Comparison of ENCODE assay signal across 15 cellular contexts in genomic region chr20:20037960-20038359, GRCh38. TPM values are rescaled to one million over a fixed set of nuclear protein-coding genes. Genes with fewer than 3 reads are reported as not detected.
DNase-seq lines count a peak whose midpoint lies in the region; FAIRE-seq and TF ChIP-seq lines count a peak whose summit lies in the region.
"Had no signal": no experiment of that assay in that cellular context is flagged by ENCODE, and none has a peak within 500 bp of the region (broad histone marks: within the 10 kb centered on the region; RNA-seq: fewer than 3 reads in every experiment).

No MANE protein-coding gene starts in this region.

- no peak for TF ChIP-seq CTCF in astrocyte of the cerebellum (IDR thresholded peaks at IDR 0.05; ENCODE audit: low read depth, low read length, missing control alignments)

- peak; percentile 71 for FAIRE-seq in islet of Langerhans (lab: Jason Lieb, UNC)
- FAIRE-seq: A204.1 had no signal

- DNase-seq in A172 (ENCODE audit: low spot score) (peak; percentile 64), H4 (ENCODE audit: low spot score) (peak; percentile 38), astrocyte of the cerebellum (ENCODE audit: low read depth) (peak; percentile 37), NCI-H1048 (lab: John Stamatoyannopoulos, UW) (no peak), NCI-H187 (lab: John Stamatoyannopoulos, UW) (no peak), cortex of kidney (lab: John Stamatoyannopoulos, UW) (no peak), NCI-H1092 treated with DMSO at 0.1 percent for 48 hours (lab: John Stamatoyannopoulos, UW) (no peak)
- DNase-seq: activated CD8-positive, alpha-beta T cell treated with anti-CD3 and anti-CD28 coated beads for 36 hours; anterior cingulate cortex; effector CD8-positive, alpha-beta T cell; head of caudate nucleus; SHP77 treated with DMSO at 0.1 percent for 48 hours had no signal

- H3K4me3 ChIP-seq in astrocyte of the cerebellum (ENCODE audit: low read depth, low read length), result no peak overlapping the region

- in situ Hi-C loops in astrocyte of the cerebellum (cut with HindIII; ENCODE audit: low sequenced_read_pairs), result no loop called here

RNA-seq across cellular contexts. Expression of gene CRNKL1, which starts 14.3 kb away (rescaled TPM):
- 48.2 and 50.8 TPM in 2 replicates for total RNA-seq in A172 (2014; rRNA removed; shearing (Covaris generic))
- total RNA-seq in H4 (2014; rRNA removed; shearing (Covaris generic)), result 17.0 and 20.3 TPM in 2 replicates

RNA-seq across cellular contexts. Expression of gene CFAP61, which starts 14.4 kb away (rescaled TPM):
- total RNA-seq in A172 (2014; rRNA removed; shearing (Covaris generic)), result 0.16 and 0.22 TPM in 2 replicates
- 0.62 TPM in 1 of 2 replicates, not detected in the other for total RNA-seq in H4 (2014; rRNA removed; shearing (Covaris generic))
- total RNA-seq: activated CD8-positive, alpha-beta T cell treated with anti-CD3 and anti-CD28 coated beads for 36 hours; activated T-helper 17 cell treated with anti-CD3 and anti-CD28 coated beads, Interleukin-2, amount 50 U/mL, for 72 hours had no signal

RNA-seq across cellular contexts. Expression of gene NAA20, which starts 20.8 kb away (rescaled TPM):
- 92.8 and 106 TPM in 2 replicates for total RNA-seq in A172 (2014; rRNA removed; shearing (Covaris generic))
- 63.2 and 83.4 TPM in 2 replicates for total RNA-seq in H4 (2014; rRNA removed; shearing (Covaris generic))

Comparison
In these comparisons a context has a peak if more than half of its experiments do, and no peak if none do; other contexts are left out.
1. DNase-seq: peak in A172 (single experiment), H4 (single experiment) and astrocyte of the cerebellum (single experiment); none in NCI-H1048 (single experiment), NCI-H187 (0 of 2), cortex of kidney (single experiment) and NCI-H1092 treated with DMSO at 0.1 percent for 48 hours (single experiment).